ENCODE assay signal across 27 cellular contexts in genomic region chrX:5672099-5672498, GRCh38.
DNase-seq lines count a peak whose midpoint lies in the region; ATAC-seq lines count a peak whose summit lies in the region.
"Had no signal": no experiment of that assay in that cellular context is flagged by ENCODE, and none has a peak within 500 bp of the region (broad histone marks: within the 10 kb centered on the region; RNA-seq: fewer than 3 reads in every experiment).

No MANE protein-coding gene starts in this region.

- no peak overlapping the region for H3K9ac ChIP-seq in Karpas-422 (ENCODE audit: low read length)
- H3K9ac ChIP-seq: BLaER1 treated with 17β-estradiol and CSF1 and Interleukin-3, amounts not matched to agents 10 nM and 100 nM had no signal

- ATAC-seq in GM18499 (IDR thresholded peaks at IDR 0.05; ENCODE audit: insufficient read depth, unreplicated experiment) (peak; percentile 49), GM19351 (IDR thresholded peaks at IDR 0.05; ENCODE audit: unreplicated experiment) (peak; percentile 70), HG02885 (IDR thresholded peaks at IDR 0.05; ENCODE audit: poor library complexity, unreplicated experiment) (peak; percentile 78), HG03460 (IDR thresholded peaks at IDR 0.05; ENCODE audit: unreplicated experiment) (no peak), GM21515 (IDR thresholded peaks at IDR 0.05; ENCODE audit: unreplicated experiment) (no peak), left lobe of liver (no peak)
- ATAC-seq: CD8-positive, alpha-beta T cell; HepG2; K562 had no signal

- H3K9me2 ChIP-seq in Karpas-422 (replicated peaks; ENCODE audit: insufficient read depth, low read length), result no peaks in the 10 kb centered on the region

- no peak overlapping the region for H3K27ac ChIP-seq in Karpas-422 (ENCODE audit: low read length)
- H3K27ac ChIP-seq: BLaER1 treated with 17β-estradiol and CSF1 and Interleukin-3, amounts not matched to agents 10 nM and 100 nM; HL-60; PC-9; SK-N-MC had no signal

- H3K36me3 ChIP-seq in Karpas-422 (ENCODE audit: insufficient read depth, low read length), result no peaks in the 10 kb centered on the region
- H3K36me3 ChIP-seq: BLaER1 treated with 17β-estradiol and CSF1 and Interleukin-3, amounts not matched to agents 10 nM and 100 nM had no signal

- H3K9me3 ChIP-seq in Karpas-422 (ENCODE audit: low read length), result peaks cover 3% of the 10 kb centered on the region

- peak; percentile 52 for DNase-seq in Karpas-422
- DNase-seq in posterior vena cava (ENCODE audit: low spot score), result no peak
- no peak for DNase-seq in left lobe of liver (ENCODE audit: low spot score)
- DNase-seq: 8988T; Calu3; CD8-positive, alpha-beta T cell; MM.1S; NCI-H1092 treated with DMSO at 0.1 percent for 48 hours; NCI-H1436 treated with DMSO at 0.1 percent for 48 hours; NCI-H1930; NCI-H226; NCI-H510A treated with DMSO at 0.1 percent for 48 hours; NCI-H748 treated with DMSO at 0.1 percent for 48 hours; PC-9; RPMI8226; SHP77 treated with DMSO at 0.1 percent for 48 hours; T-helper 2 cell had no signal

- H3K4me3 ChIP-seq in Karpas-422 (ENCODE audit: low read length), result no peak overlapping the region
- H3K4me3 ChIP-seq: BLaER1 treated with 17β-estradiol and CSF1 and Interleukin-3, amounts not matched to agents 10 nM and 100 nM; K562; PC-9; SK-N-MC had no signal

- H3K27me3 ChIP-seq in Karpas-422 (ENCODE audit: low read length), result no peaks in the 10 kb centered on the region
- H3K27me3 ChIP-seq: BLaER1 treated with 17β-estradiol and CSF1 and Interleukin-3, amounts not matched to agents 10 nM and 100 nM had no signal

- H2AFZ ChIP-seq in Karpas-422 (ENCODE audit: low read length), result no peak overlapping the region
- H2AFZ ChIP-seq: PC-9 had no signal

- intact Hi-C loops in posterior vena cava (cut with DNase I), result no loop called here

- peaks cover 5% of the 10 kb centered on the region; the same call in 1 of the 2 replicates for H3K4me1 ChIP-seq in Karpas-422 (ENCODE audit: low read length)
- H3K4me1 ChIP-seq: BLaER1 treated with 17β-estradiol and CSF1 and Interleukin-3, amounts not matched to agents 10 nM and 100 nM had no signal

- no peaks in the 10 kb centered on the region for H4K20me1 ChIP-seq in Karpas-422 (ENCODE audit: insufficient read depth, low read depth, low read length)
- H4K20me1 ChIP-seq: BLaER1 treated with 17β-estradiol and CSF1 and Interleukin-3, amounts not matched to agents 10 nM and 100 nM had no signal

- no peaks in the 10 kb centered on the region for H3K79me2 ChIP-seq in Karpas-422 (ENCODE audit: low read length)

- no peak overlapping the region for H3K4me2 ChIP-seq in Karpas-422 (ENCODE audit: low read depth, low read length, poor library complexity, severe bottlenecking)
- H3K4me2 ChIP-seq: BLaER1 treated with 17β-estradiol and CSF1 and Interleukin-3, amounts not matched to agents 10 nM and 100 nM; PC-9 had no signal

Comparison
In these comparisons a context has a peak if more than half of its experiments do, and no peak if none do; other contexts are left out.
1. ATAC-seq: peak in GM18499 (single experiment), GM19351 (single experiment) and HG02885 (single experiment); none in HG03460 (single experiment), GM21515 (single experiment) and left lobe of liver (single experiment).